9 cellular contexts compared by ENCODE assay signal in genomic region chr22:38788417-38788816, GRCh38. TPM values are rescaled to one million over a fixed set of nuclear protein-coding genes. Genes with fewer than 3 reads are reported as not detected.
DNase-seq lines count a peak whose midpoint lies in the region; ATAC-seq, FAIRE-seq and TF ChIP-seq lines count a peak whose summit lies in the region.
"Had no signal": no experiment of that assay in that cellular context is flagged by ENCODE, and none has a peak within 500 bp of the region (broad histone marks: within the 10 kb centered on the region; RNA-seq: fewer than 3 reads in every experiment).

No MANE protein-coding gene starts in this region.

- peak; percentile 87 for ATAC-seq in lung (ENCODE audit: insufficient read depth, low FRiP score)
- ATAC-seq in upper lobe of left lung (ENCODE audit: low FRiP score in 2 of 2): peak; percentile 79 to 90

- H3K4me1 ChIP-seq in lung (ENCODE audit: control insufficient read depth in 2 of 2, insufficient read depth in 2 of 2, low read length in 2 of 2) (peaks cover 4 to 20% of the 10 kb centered on the region in 2 donors), upper lobe of left lung (peaks cover 10 to 20% (median 16%) of the 10 kb centered on the region in 4 donors)

- H3K27ac ChIP-seq in lung (ENCODE audit: low read depth in 1 of 2, low read length in 1 of 2): peak overlapping the region; percentile 68 to 80
- peak overlapping the region; percentile 38 to 66 (median 50) for H3K27ac ChIP-seq in upper lobe of left lung
- H3K27ac ChIP-seq: VCaP had no signal

- WGBS in lung, 2 donors: 55 to 75% methylated on average over 6 of the region's 6 CpGs
- WGBS in upper lobe of left lung, 2 donors: 43 to 65% methylated on average over 6 of the region's 6 CpGs

- H3K36me3 ChIP-seq in bronchial epithelial cell (ENCODE audit: control insufficient read depth, insufficient read depth, low read length) (peaks cover 2% of the 10 kb centered on the region), lung (ENCODE audit: control insufficient read depth in 2 of 2, insufficient read depth in 2 of 2, low read length in 2 of 2) (peaks cover 5 to 9% of the 10 kb centered on the region in 2 donors), upper lobe of left lung (peaks cover 0 to 12% (median 9%) of the 10 kb centered on the region in 4 donors)

- FAIRE-seq in bronchial epithelial cell (lab: Jason Lieb, UNC) (peak; percentile 83), GM12892 (lab: Jason Lieb, UNC) (no peak)

- DNase-seq in NCI-H1092 treated with DMSO at 0.1 percent for 48 hours (lab: John Stamatoyannopoulos, UW) (peak; percentile 70), bronchial epithelial cell (ENCODE audit: low read depth) (peak; percentile 64), lung (ENCODE audit: low spot score) (peak; percentile 64), upper lobe of left lung (peak; percentile 43 to 56), NCI-H1930 (lab: John Stamatoyannopoulos, UW) (no peak), cerebellum (ENCODE audit: low spot score) (no peak), GM12892 (ENCODE audit: insufficient read length) (no peak)
- DNase-seq: effector CD8-positive, alpha-beta T cell had no signal

- H3K4me3 ChIP-seq in bronchial epithelial cell (ENCODE audit: low read depth, low read length): no peak overlapping the region
- H3K4me3 ChIP-seq in lung: no peak overlapping the region
- no peak overlapping the region for H3K4me3 ChIP-seq in upper lobe of left lung

- TF ChIP-seq EP300 in upper lobe of left lung (IDR thresholded peaks at IDR 0.05): no peak

- H3K9me3 ChIP-seq in lung (ENCODE audit: control insufficient read depth in 2 of 2, insufficient read depth in 1 of 2, low read length in 1 of 2) (no peaks in the 10 kb centered on the region), upper lobe of left lung (no peaks in the 10 kb centered on the region)

- TF ChIP-seq POLR2A in upper lobe of left lung (IDR thresholded peaks at IDR 0.05) (no peak), GM12892 (IDR thresholded peaks at IDR 0.05; ENCODE audit: low read depth, low read length) (no peak)

- H3K27me3 ChIP-seq in bronchial epithelial cell (ENCODE audit: control insufficient read depth, insufficient read depth, low read length) (no peaks in the 10 kb centered on the region), lung (ENCODE audit: control insufficient read depth, insufficient read depth) (no peaks in the 10 kb centered on the region), upper lobe of left lung (no peaks in the 10 kb centered on the region)

- no peak for TF ChIP-seq CTCF in bronchial epithelial cell (IDR thresholded peaks at IDR 0.05; ENCODE audit: insufficient read depth, low read length, severe bottlenecking)
- TF ChIP-seq CTCF in lung (IDR thresholded peaks at IDR 0.05; ENCODE audit: control extremely low read depth, extremely low read depth): no peak
- no peak for TF ChIP-seq CTCF in upper lobe of left lung (IDR thresholded peaks at IDR 0.05)

RNA-seq across cellular contexts. Expression of gene DNAL4, which starts 5.5 kb away (rescaled TPM):
- total RNA-seq in bronchial epithelial cell: 32.6 and 44.3 TPM in 2 replicates
- total RNA-seq in lung: 10 to 100 TPM; 28.4 to 29.0 TPM
- 10 to 100 TPM; 22.2 to 24.1 TPM for polyA plus RNA-seq in lung
- 10 to 100 TPM; 14.7 to 23.7 (median 20.2) TPM for total RNA-seq in upper lobe of left lung
- total RNA-seq in cerebellum: 10.7 TPM
- 5.2 TPM for polyA plus RNA-seq in GM12892 (2012; ENCODE audit: missing spikeins)

RNA-seq across cellular contexts. Expression of gene SUN2, which starts 32.6 kb away (rescaled TPM):
- 46.3 and 51.6 TPM in 2 replicates for total RNA-seq in bronchial epithelial cell
- 100 to 1,000 TPM in 1 of 2 donors, 10 to 100 TPM in 1; 75.5 to 220 TPM for total RNA-seq in lung
- 100 to 1,000 TPM in 1 of 2 donors, 10 to 100 TPM in 1; 58.6 to 138 TPM for polyA plus RNA-seq in lung
- total RNA-seq in upper lobe of left lung: 100 to 1,000 TPM; 191 to 436 (median 275) TPM
- 84.7 TPM for total RNA-seq in cerebellum
- polyA plus RNA-seq in GM12892 (2012; ENCODE audit: missing spikeins): 36.8 TPM

RNA-seq across cellular contexts. Expression of gene NPTXR, which starts 55.4 kb away (rescaled TPM):
- under 0.01 TPM in 2 replicates for total RNA-seq in bronchial epithelial cell
- total RNA-seq in lung: 1 to 10 TPM; 4.2 to 5.8 TPM
- polyA plus RNA-seq in lung: 1 to 10 TPM in 1 of 2 donors, under 1 TPM in 1; 0.98 to 1.5 TPM
- total RNA-seq in upper lobe of left lung: 1 to 10 TPM in 5 of 6 donors, not detected in 1; 1.4 to 6.6 (median 3.0) TPM
- total RNA-seq in cerebellum: 8.7 TPM
- polyA plus RNA-seq in GM12892 (2012; ENCODE audit: missing spikeins): 0.08 TPM

Comparison
In these comparisons a context has a peak if more than half of its experiments do, and no peak if none do; other contexts are left out.
1. DNase-seq: peak in NCI-H1092 treated with DMSO at 0.1 percent for 48 hours (single experiment), bronchial epithelial cell (single experiment), lung (single experiment) and upper lobe of left lung (2 of 2); none in NCI-H1930 (0 of 2), cerebellum (single experiment) and GM12892 (single experiment).